In the genomic region with DNA sequence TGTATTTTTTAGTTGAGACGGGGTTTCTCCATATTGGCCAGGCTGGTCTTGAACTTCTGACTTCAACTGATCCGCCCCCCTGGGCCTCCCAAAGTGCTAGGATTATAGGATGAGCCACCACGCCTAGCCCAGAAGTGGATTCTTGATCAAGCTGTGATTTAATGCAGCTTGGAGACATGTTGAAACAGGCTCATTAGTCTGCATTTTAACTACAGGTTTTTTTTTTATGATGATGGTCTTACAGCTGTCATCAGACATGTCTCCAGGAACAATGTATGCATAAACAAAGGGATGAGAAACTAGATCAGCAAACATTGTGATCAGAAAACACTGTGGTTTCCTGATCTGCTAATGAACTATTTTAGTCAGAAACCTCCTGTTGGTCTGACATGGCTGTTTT, we compare ENCODE assay signal across 16 cellular contexts. TPM values are rescaled to one million over a fixed set of nuclear protein-coding genes. Genes with fewer than 3 reads are reported as not detected.
DNase-seq lines count a peak whose midpoint lies in the region; ATAC-seq, FAIRE-seq and TF ChIP-seq lines count a peak whose summit lies in the region.
"Had no signal": no experiment of that assay in that cellular context is flagged by ENCODE, and none has a peak within 500 bp of the region (broad histone marks: within the 10 kb centered on the region; RNA-seq: fewer than 3 reads in every experiment).

No MANE protein-coding gene starts in this region.

- no peak for TF ChIP-seq POLR2A in GM12891 (IDR thresholded peaks at IDR 0.05; ENCODE audit: low read depth, low read length)

- TF ChIP-seq CTCF in GM06990 (IDR thresholded peaks at IDR 0.05; ENCODE audit: insufficient read depth, low read length, poor library complexity, severe bottlenecking) (no peak), RWPE2 (IDR thresholded peaks at IDR 0.05; ENCODE audit: poor library complexity, severe bottlenecking) (no peak)

- FAIRE-seq in GM12891 (lab: Jason Lieb, UNC), result no peak
- FAIRE-seq: K562 had no signal

- no peak overlapping the region for H3K4me3 ChIP-seq in GM06990 (replicated peaks; ENCODE audit: low read depth, low read length)
- H3K4me3 ChIP-seq in RWPE2 (ENCODE audit: severe bottlenecking), result no peak overlapping the region
- H3K4me3 ChIP-seq: BLaER1 treated with 17β-estradiol and CSF1 and Interleukin-3, amounts not matched to agents 10 nM and 100 nM; K562; vagina had no signal

- no peak overlapping the region for H3K27ac ChIP-seq in RWPE2 (ENCODE audit: poor library complexity, severe bottlenecking)
- H3K27ac ChIP-seq: BLaER1 treated with 17β-estradiol and CSF1 and Interleukin-3, amounts not matched to agents 10 nM and 100 nM; vagina had no signal

- H3K36me3 ChIP-seq in GM06990 (ENCODE audit: control insufficient read depth, insufficient read depth, low read length) (no peaks in the 10 kb centered on the region), RWPE2 (ENCODE audit: low read depth) (no peaks in the 10 kb centered on the region)
- H3K36me3 ChIP-seq: BLaER1 treated with 17β-estradiol and CSF1 and Interleukin-3, amounts not matched to agents 10 nM and 100 nM; vagina had no signal

- DNase-seq in GM06990 (ENCODE audit: extremely low read depth, insufficient read length), result peak; percentile 32
- no peak for DNase-seq in RWPE2 (ENCODE audit: low spot score)
- no peak for DNase-seq in AG20443 (ENCODE audit: low spot score)
- DNase-seq in GM12891 (ENCODE audit: insufficient read length, low spot score), result no peak
- DNase-seq in SW 1271 (lab: John Stamatoyannopoulos, UW), result no peak
- no peak for DNase-seq in DMS153 (lab: John Stamatoyannopoulos, UW)
- DNase-seq: activated naive CD4-positive, alpha-beta T cell treated with anti-CD3 and anti-CD28 coated beads for 36 hours; endodermal cell; NCI-H187; stimulated activated naive CD4-positive, alpha-beta T cell had no signal

- H3K27me3 ChIP-seq in GM06990 (replicated peaks; ENCODE audit: control insufficient read depth, insufficient read depth, low read length), result no peaks in the 10 kb centered on the region
- H3K27me3 ChIP-seq in RWPE2 (ENCODE audit: insufficient read depth, poor library complexity, severe bottlenecking), result no peaks in the 10 kb centered on the region
- H3K27me3 ChIP-seq: BLaER1 treated with 17β-estradiol and CSF1 and Interleukin-3, amounts not matched to agents 10 nM and 100 nM; vagina had no signal

- no peaks in the 10 kb centered on the region for H3K9me3 ChIP-seq in RWPE2 (ENCODE audit: severe bottlenecking)
- H3K9me3 ChIP-seq: BLaER1 treated with 17β-estradiol and CSF1 and Interleukin-3, amounts not matched to agents 10 nM and 100 nM; vagina had no signal

- ATAC-seq in GM19351 (IDR thresholded peaks at IDR 0.05; ENCODE audit: unreplicated experiment) (peak; percentile 94), HG03108 (IDR thresholded peaks at IDR 0.05; ENCODE audit: unreplicated experiment) (peak; percentile 58), RWPE2 (ENCODE audit: low read depth) (peak; percentile 68; the same call in 2 of the 3 replicates)
- ATAC-seq: K562, sciatic nerve had no signal

- no peaks in the 10 kb centered on the region for H3K4me1 ChIP-seq in RWPE2 (ENCODE audit: insufficient read depth, poor library complexity, severe bottlenecking)

TF ChIP-seq in GM12891, 5 proteins besides CTCF, POLR2A, EP300 and RAD21:
- no peak for TF ChIP-seq POLR2AphosphoS5 (IDR thresholded peaks at IDR 0.05; ENCODE audit: low read depth, low read length)

RNA-seq across cellular contexts. Expression of gene PLPP1, which starts 30.0 kb away (rescaled TPM):
- polyA plus RNA-seq in GM12891 (2012; ENCODE audit: low read depth, missing spikeins), result 2.3 TPM
